ENCODE assay signal across 25 cellular contexts in genomic region chr2:217079165-217079564, GRCh38.
"Had no signal": no experiment of that assay in that cellular context is flagged by ENCODE, and none has a peak within 500 bp of the region (broad histone marks: within the 10 kb centered on the region; RNA-seq: fewer than 3 reads in every experiment).

No MANE protein-coding gene starts in this region.

- H3K4me3 ChIP-seq: hepatocyte, lung, neural progenitor cell, prostate gland, skin epidermis, testis, transverse colon had no signal

- H3K4me1 Mint-ChIP-seq: central memory CD8-positive, alpha-beta T cell; naive thymus-derived CD4-positive, alpha-beta T cell had no signal

- H3K27me3 ChIP-seq: hepatocyte, neural progenitor cell, testis, transverse colon had no signal

- H3K36me3 Mint-ChIP-seq: naive thymus-derived CD4-positive, alpha-beta T cell; neural progenitor cell; stimulated activated naive B cell treated with anti-CD40 and anti-IgM and Interleukin-4, amounts not matched to agents 10 μg/mL and 1 μg/mL and 100 μg/mL, for 72 hours had no signal

- H3K9me3 ChIP-seq: prostate gland, testis, transverse colon had no signal

- H3K36me3 ChIP-seq: neural progenitor cell, prostate gland, transverse colon had no signal

- H3K9me3 Mint-ChIP-seq: central memory CD8-positive, alpha-beta T cell; neural progenitor cell; stimulated activated naive B cell treated with anti-CD40 and anti-IgM and Interleukin-4, amounts not matched to agents 10 μg/mL and 1 μg/mL and 100 μg/mL, for 72 hours; stimulated activated naive CD8-positive, alpha-beta T cell treated with anti-CD3 and anti-CD28 coated beads, Interleukin-15, amount 100 ng/mL, for 72 hours had no signal

- H3K27ac Mint-ChIP-seq: naive thymus-derived CD4-positive, alpha-beta T cell; neural progenitor cell; stimulated activated naive B cell treated with anti-CD40 and anti-IgM and Interleukin-4, amounts not matched to agents 10 μg/mL and 1 μg/mL and 100 μg/mL, for 72 hours; stimulated activated naive CD8-positive, alpha-beta T cell treated with anti-CD3 and anti-CD28 coated beads, Interleukin-15, amount 100 ng/mL, for 72 hours had no signal

- H3K4me1 ChIP-seq: prostate gland had no signal

- H3K27ac ChIP-seq: hepatocyte, neural progenitor cell, parathyroid adenoma, prostate gland, skin epidermis, testis, transverse colon had no signal

- ATAC-seq: esophagus mucosa; left colon; left ventricle myocardium superior; naive thymus-derived CD4-positive, alpha-beta T cell; sciatic nerve; stimulated activated naive B cell treated with anti-CD40 and anti-IgM and Interleukin-4, amounts not matched to agents 10 μg/mL and 1 μg/mL and 100 μg/mL, for 72 hours; stimulated activated naive CD8-positive, alpha-beta T cell treated with anti-CD3 and anti-CD28 coated beads, Interleukin-15, amount 100 ng/mL, for 72 hours had no signal

- DNase-seq: effector memory CD4-positive, alpha-beta T cell; foreskin fibroblast; head of caudate nucleus; kidney; left colon; left ventricle myocardium superior; mesendoderm; naive thymus-derived CD4-positive, alpha-beta T cell; nucleus accumbens; retina; stimulated activated CD4-positive, alpha-beta T cell treated with anti-CD3 and anti-CD28 coated beads, Interleukin-2, amount 100 ng/mL, for 24 hours; stimulated activated CD4-positive, alpha-beta T cell treated with anti-CD3 and anti-CD28 coated beads, Interleukin-4, amount 100 ng/mL, for 4 hours; stimulated activated naive B cell treated with anti-CD40 and anti-IgM and Interleukin-4, amounts not matched to agents 10 μg/mL and 1 μg/mL and 100 μg/mL, for 72 hours; stimulated activated naive CD8-positive, alpha-beta T cell treated with anti-CD3 and anti-CD28 coated beads, Interleukin-15, amount 100 ng/mL, for 72 hours; testis; transverse colon had no signal

- H3K4me3 Mint-ChIP-seq: central memory CD8-positive, alpha-beta T cell; naive thymus-derived CD4-positive, alpha-beta T cell; neural progenitor cell; stimulated activated naive B cell treated with anti-CD40 and anti-IgM and Interleukin-4, amounts not matched to agents 10 μg/mL and 1 μg/mL and 100 μg/mL, for 72 hours; stimulated activated naive CD8-positive, alpha-beta T cell treated with anti-CD3 and anti-CD28 coated beads, Interleukin-15, amount 100 ng/mL, for 72 hours had no signal
